ENCODE assay signal across 8 cellular contexts in the genomic region with DNA sequence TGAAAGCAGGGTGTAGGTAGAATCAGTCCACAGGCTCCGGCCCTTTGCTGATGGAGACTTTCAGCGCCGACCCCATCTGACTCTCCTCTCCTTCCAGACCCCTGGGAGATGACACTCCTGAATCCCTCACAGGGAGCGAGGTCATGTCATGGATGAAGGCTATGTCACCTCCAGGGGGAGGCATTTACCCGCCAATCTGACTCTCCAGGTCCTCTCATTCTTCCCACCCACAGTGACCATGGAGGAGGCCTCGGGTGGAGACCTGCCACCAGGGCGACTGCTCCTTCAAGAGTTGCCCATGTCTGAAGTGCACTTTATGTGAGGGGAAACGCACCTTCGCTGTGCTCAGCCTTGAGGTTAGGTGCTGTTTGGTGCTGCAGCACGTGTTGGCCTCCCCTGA.
DNase-seq lines count a peak whose midpoint lies in the region; ATAC-seq and TF ChIP-seq lines count a peak whose summit lies in the region.

No MANE protein-coding gene starts in this region.

- no peak overlapping the region for H3K27ac ChIP-seq in C4-2B
- no peak overlapping the region for H3K27ac ChIP-seq in VCaP

- DNase-seq in GM20000 (ENCODE audit: low spot score) (peak; percentile 64), left kidney (ENCODE audit: low read depth, low spot score) (peak; percentile 60), NCI-H345 (lab: John Stamatoyannopoulos, UW) (no peak)

- TF ChIP-seq CTCF in C4-2B (conservative IDR thresholded peaks at IDR 0.05), result peak; percentile 30; the same call in 1 of the 2 replicates
- peak; percentile 59 for TF ChIP-seq CTCF in GM20000 (IDR thresholded peaks at IDR 0.05; ENCODE audit: extremely low read depth, missing control alignments)
- peak; percentile 24; the same call in 1 of the 2 replicates for TF ChIP-seq CTCF in VCaP (conservative IDR thresholded peaks at IDR 0.05)

- ATAC-seq in HG02938 (IDR thresholded peaks at IDR 0.05; ENCODE audit: unreplicated experiment) (no peak), HG03460 (IDR thresholded peaks at IDR 0.05; ENCODE audit: unreplicated experiment) (no peak), HG03565 (IDR thresholded peaks at IDR 0.05; ENCODE audit: unreplicated experiment) (no peak)
